14 cellular contexts compared by ENCODE assay signal in genomic region chr10:126110434-126110833, GRCh38.
A peak's percentile ranks its signal among the peaks of the same experiment; 100 is the strongest.
DNase-seq lines count a peak whose midpoint lies in the region; TF ChIP-seq lines count a peak whose summit lies in the region.
"Had no signal": no experiment of that assay in that cellular context is flagged by ENCODE, and none has a peak within 500 bp of the region (broad histone marks: within the 10 kb centered on the region; RNA-seq: fewer than 3 reads in every experiment).

No MANE protein-coding gene starts in this region.

- no peak overlapping the region for H3K4me2 ChIP-seq in Karpas-422 (ENCODE audit: low read depth, low read length, poor library complexity, severe bottlenecking)

- H3K27ac ChIP-seq in Karpas-422 (ENCODE audit: low read length) (no peak overlapping the region), brain microvascular endothelial cell (no peak overlapping the region)
- H3K27ac ChIP-seq: parathyroid adenoma, transverse colon, VCaP had no signal

- DNase-seq in AG08395 (ENCODE audit: low spot score) (peak; percentile 25), LHCN-M2 (ENCODE audit: low read depth) (peak; percentile 72), choroid plexus epithelial cell (ENCODE audit: low read depth) (peak; percentile 68), medulla oblongata (ENCODE audit: extremely low spot score) (peak; percentile 10), Karpas-422 (no peak), NCI-H2171 treated with DMSO at 0.1 percent for 48 hours (lab: John Stamatoyannopoulos, UW) (no peak), brain microvascular endothelial cell (no peak)
- no peak for DNase-seq in activated T-cell treated with anti-CD3 and anti-CD28 coated beads, Interleukin-2, amount 50 U/mL, for 1 hour
- DNase-seq: activated CD8-positive, alpha-beta memory T cell treated with anti-CD3 and anti-CD28 coated beads, Interleukin-2, amount 50 U/mL, for 4 hours; DND-41; NCI-H187 treated with DMSO at 0.1 percent for 48 hours; transverse colon had no signal

- no peak overlapping the region for H2AFZ ChIP-seq in Karpas-422 (ENCODE audit: low read length)
- H2AFZ ChIP-seq: parathyroid adenoma had no signal

- H3K36me3 ChIP-seq in Karpas-422 (ENCODE audit: insufficient read depth, low read length) (no peaks in the 10 kb centered on the region), brain microvascular endothelial cell (replicated peaks) (no peaks in the 10 kb centered on the region)
- H3K36me3 ChIP-seq: transverse colon had no signal

- H3K79me2 ChIP-seq in Karpas-422 (ENCODE audit: low read length), result no peaks in the 10 kb centered on the region
- H3K79me2 ChIP-seq: parathyroid adenoma had no signal

- H3K27me3 ChIP-seq in Karpas-422 (ENCODE audit: low read length), result no peaks in the 10 kb centered on the region
- no peaks in the 10 kb centered on the region for H3K27me3 ChIP-seq in brain microvascular endothelial cell (replicated peaks)
- H3K27me3 ChIP-seq: transverse colon had no signal

- H3K9me3 ChIP-seq in Karpas-422 (ENCODE audit: low read length), result no peaks in the 10 kb centered on the region
- H3K9me3 ChIP-seq: transverse colon had no signal

- in situ Hi-C loops in brain microvascular endothelial cell (cut with HindIII; ENCODE audit: low pct_ligation_motif_present, low sequenced_read_pairs), result no loop called here

- TF ChIP-seq CTCF in choroid plexus epithelial cell (conservative IDR thresholded peaks at IDR 0.05; ENCODE audit: low read depth, low read length) (no peak), brain microvascular endothelial cell (IDR thresholded peaks at IDR 0.05; ENCODE audit: low read depth, low read length, missing control alignments) (no peak)

- H3K4me3 ChIP-seq in choroid plexus epithelial cell (ENCODE audit: low read depth, low read length) (no peak overlapping the region), Karpas-422 (ENCODE audit: low read length) (no peak overlapping the region), brain microvascular endothelial cell (ENCODE audit: low read depth, low read length) (no peak overlapping the region)
- H3K4me3 ChIP-seq: transverse colon had no signal

- no peaks in the 10 kb centered on the region for H3K4me1 ChIP-seq in Karpas-422 (ENCODE audit: low read length)
- H3K4me1 ChIP-seq: parathyroid adenoma had no signal

- H4K20me1 ChIP-seq in Karpas-422 (ENCODE audit: insufficient read depth, low read depth, low read length), result no peaks in the 10 kb centered on the region

- no peaks in the 10 kb centered on the region for H3K9me2 ChIP-seq in Karpas-422 (replicated peaks; ENCODE audit: insufficient read depth, low read length)

- no peak overlapping the region for H3K9ac ChIP-seq in Karpas-422 (ENCODE audit: low read length)
- H3K9ac ChIP-seq: parathyroid adenoma had no signal

Comparison
In these comparisons a context has a peak if more than half of its experiments do, and no peak if none do; other contexts are left out.
1. DNase-seq: peak in AG08395 (single experiment), LHCN-M2 (single experiment), choroid plexus epithelial cell (single experiment) and medulla oblongata (single experiment); none in Karpas-422 (single experiment), NCI-H2171 treated with DMSO at 0.1 percent for 48 hours (single experiment), activated T-cell treated with anti-CD3 and anti-CD28 coated beads, Interleukin-2, amount 50 U/mL, for 1 hour (single experiment) and brain microvascular endothelial cell (single experiment).